In genomic region chr13:82713681-82714405, GRCh38 we compare ENCODE assay signal across 22 cellular contexts.
DNase-seq lines count a peak whose midpoint lies in the region; ATAC-seq and TF ChIP-seq lines count a peak whose summit lies in the region.
"Had no signal": no experiment of that assay in that cellular context is flagged by ENCODE, and none has a peak within 500 bp of the region (broad histone marks: within the 10 kb centered on the region; RNA-seq: fewer than 3 reads in every experiment).

No MANE protein-coding gene starts in this region.

- no peak overlapping the region for H4K8ac ChIP-seq in mesenchymal stem cell (ENCODE audit: low read length)

- TF ChIP-seq POLR2A in sigmoid colon (IDR thresholded peaks at IDR 0.05) (no peak), erythroblast (IDR thresholded peaks at IDR 0.05; ENCODE audit: low read length) (no peak)

- H2AFZ ChIP-seq in mesenchymal stem cell (ENCODE audit: low read depth, low read length), result no peak overlapping the region
- H2AFZ ChIP-seq: parathyroid adenoma had no signal

- no peaks in the 10 kb centered on the region for H3K9me3 ChIP-seq in mesenchymal stem cell (ENCODE audit: control insufficient read depth, low read length)
- H3K9me3 ChIP-seq in sigmoid colon, result no peaks in the 10 kb centered on the region
- H3K9me3 ChIP-seq: thyroid gland had no signal

- H2BK15ac ChIP-seq in mesenchymal stem cell (ENCODE audit: low read depth, poor library complexity, severe bottlenecking), result no peak overlapping the region

- H3K79me1 ChIP-seq in mesenchymal stem cell (replicated peaks; ENCODE audit: low read length, poor library complexity, severe bottlenecking), result no peaks in the 10 kb centered on the region

- TF ChIP-seq CTCF in sigmoid colon (IDR thresholded peaks at IDR 0.05), result no peak

- H2AK5ac ChIP-seq in mesenchymal stem cell (ENCODE audit: low read length, severe bottlenecking), result no peak overlapping the region

- no peak overlapping the region for H3K14ac ChIP-seq in mesenchymal stem cell (ENCODE audit: low read length in 2 of 2)

- H3K9ac ChIP-seq in mesenchymal stem cell (ENCODE audit: low read length), result peak overlapping the region; percentile 2
- H3K9ac ChIP-seq: parathyroid adenoma had no signal

- H3K4me1 ChIP-seq in mesenchymal stem cell (ENCODE audit: control insufficient read depth, insufficient read depth, low read depth, low read length) (peaks cover 2% of the 10 kb centered on the region), sigmoid colon (no peaks in the 10 kb centered on the region)
- H3K4me1 ChIP-seq: parathyroid adenoma, thyroid gland had no signal

- H3K4me3 ChIP-seq in mesenchymal stem cell (ENCODE audit: insufficient read depth in 1 of 2, low read depth in 1 of 2, low read length in 2 of 2) (no peak overlapping the region), sigmoid colon (no peak overlapping the region)
- H3K4me3 ChIP-seq: thyroid gland had no signal

- no peak overlapping the region for H2BK5ac ChIP-seq in mesenchymal stem cell (ENCODE audit: low read depth, low read length, poor library complexity, severe bottlenecking)

- TF ChIP-seq EP300 in sigmoid colon (IDR thresholded peaks at IDR 0.05), result no peak

- intact Hi-C loops in sigmoid colon (cut with DNase I), result no loop called here

- no peak overlapping the region for H2BK120ac ChIP-seq in mesenchymal stem cell (ENCODE audit: low read depth, low read length)

- H2BK12ac ChIP-seq in mesenchymal stem cell (ENCODE audit: low read length in 2 of 2), result no peak overlapping the region

- no peak overlapping the region for H3K23ac ChIP-seq in mesenchymal stem cell (ENCODE audit: low read length in 2 of 2)

- H3K27me3 ChIP-seq in mesenchymal stem cell (ENCODE audit: control insufficient read depth in 1 of 2, insufficient read depth in 1 of 2, low read length in 2 of 2) (no peaks in the 10 kb centered on the region), sigmoid colon (no peaks in the 10 kb centered on the region)
- H3K27me3 ChIP-seq: thyroid gland had no signal

- H3K27ac ChIP-seq in mesenchymal stem cell (ENCODE audit: low read length, poor library complexity, severe bottlenecking) (no peak overlapping the region), sigmoid colon (no peak overlapping the region)
- H3K27ac ChIP-seq: parathyroid adenoma, thyroid gland had no signal

- no peak overlapping the region for H3K4ac ChIP-seq in mesenchymal stem cell (ENCODE audit: low read depth in 1 of 2, low read length in 2 of 2)

- no peak overlapping the region for H3K4me2 ChIP-seq in mesenchymal stem cell (ENCODE audit: low read length, poor library complexity, severe bottlenecking)

- DNase-seq in DMS 273 treated with DMSO at 0.1 percent for 48 hours (lab: John Stamatoyannopoulos, UW) (peak; percentile 11), HT1080 (ENCODE audit: low read depth) (peak; percentile 43), astrocyte of the hippocampus (ENCODE audit: low read depth, low spot score) (peak; percentile 2), mesenchymal stem cell (no peak), sigmoid colon (no peak), NCI-H1930 (lab: John Stamatoyannopoulos, UW) (no peak), erythroblast (lab: John Stamatoyannopoulos, UW) (no peak)
- DNase-seq: activated CD4-positive, alpha-beta T cell treated with anti-CD3 and anti-CD28 coated beads, Interleukin-2, amount 50 U/mL, for 1 hour; AML-193; anterior cingulate cortex; COR-L47; H7; kidney; naive B cell; NCI-H187; NCI-H345; RPMI8226; stimulated activated CD4-positive, alpha-beta T cell treated with anti-CD3 and anti-CD28 coated beads, Interleukin-1b, Interleukin-23, amount 100 ng/mL, for 48 hours; stimulated activated naive CD4-positive, alpha-beta T cell; thyroid gland had no signal

- WGBS in mesenchymal stem cell, result 100% methylated on average over 1 of the region's 3 CpGs
- 66 to 81% methylated on average over 3 of the region's 3 CpGs for WGBS in sigmoid colon, 2 donors

- no peaks in the 10 kb centered on the region for H3K36me3 ChIP-seq in mesenchymal stem cell (ENCODE audit: control insufficient read depth in 1 of 2, insufficient read depth in 2 of 2, low read depth in 1 of 2, low read length in 2 of 2)
- no peaks in the 10 kb centered on the region for H3K36me3 ChIP-seq in sigmoid colon
- H3K36me3 ChIP-seq: thyroid gland had no signal

- H4K91ac ChIP-seq in mesenchymal stem cell (ENCODE audit: low read length), result no peak overlapping the region

- H3K18ac ChIP-seq in mesenchymal stem cell (ENCODE audit: low read depth in 1 of 2, low read length in 2 of 2), result no peak overlapping the region

- ATAC-seq in activated CD4-positive, CD25-positive, alpha-beta regulatory T cell treated with anti-CD3 and anti-CD28 coated beads, Interleukin-2, amount 50 U/mL, for 24 hours, result no peak

Comparison
In these comparisons a context has a peak if more than half of its experiments do, and no peak if none do; other contexts are left out.
1. DNase-seq: peak in DMS 273 treated with DMSO at 0.1 percent for 48 hours (single experiment), HT1080 (single experiment) and astrocyte of the hippocampus (single experiment); none in mesenchymal stem cell (single experiment), sigmoid colon (single experiment), NCI-H1930 (0 of 2) and erythroblast (0 of 2).